Comparison of ENCODE assay signal across 11 cellular contexts in the genomic region with DNA sequence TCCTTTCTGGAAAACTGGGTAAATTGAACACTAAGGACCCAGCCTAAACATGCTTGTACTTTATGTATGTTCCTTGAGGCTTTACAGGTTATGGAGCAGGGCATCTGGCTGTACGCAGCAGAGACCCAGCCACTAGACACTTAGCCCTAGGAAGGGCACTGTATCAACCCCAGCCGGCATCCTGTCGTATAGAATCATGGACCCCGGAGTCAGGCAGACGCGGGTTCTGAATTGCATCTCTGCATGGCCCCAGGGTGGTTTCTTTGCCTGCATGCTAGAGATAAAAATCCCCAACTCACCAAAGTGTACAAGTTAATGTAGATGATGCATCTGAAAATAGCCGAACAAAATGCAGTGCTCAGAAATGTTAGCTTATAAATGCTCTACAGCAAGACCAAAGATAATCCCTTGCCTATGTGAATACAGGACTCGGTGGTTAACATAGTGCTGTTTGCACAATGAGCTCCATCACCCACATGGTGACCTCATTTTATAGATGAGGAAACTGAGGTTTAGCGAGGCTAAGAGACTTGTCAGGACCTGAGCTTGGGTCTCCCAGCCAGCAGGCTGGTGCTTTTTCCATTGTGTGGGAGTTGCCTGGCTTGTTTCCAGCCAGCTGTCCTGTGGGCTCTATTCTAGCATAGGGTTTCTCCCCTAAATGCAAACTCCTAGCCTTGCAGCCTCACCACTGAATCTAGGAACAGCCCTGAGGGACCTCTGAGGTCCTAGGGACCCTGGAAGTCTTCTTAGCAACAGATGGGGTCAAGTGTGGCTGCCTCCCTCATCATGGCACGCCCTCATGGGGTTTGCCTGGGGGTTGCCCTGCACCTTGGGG. TPM values are rescaled to one million over a fixed set of nuclear protein-coding genes. Genes with fewer than 3 reads are reported as not detected.
A peak's percentile ranks its signal among the peaks of the same experiment; 100 is the strongest.
DNase-seq lines count a peak whose midpoint lies in the region; ATAC-seq, FAIRE-seq and TF ChIP-seq lines count a peak whose summit lies in the region.
"Had no signal": no experiment of that assay in that cellular context is flagged by ENCODE, and none has a peak within 500 bp of the region (broad histone marks: within the 10 kb centered on the region; RNA-seq: fewer than 3 reads in every experiment).

No MANE protein-coding gene starts in this region.

- no peaks in the 10 kb centered on the region for H3K36me3 ChIP-seq in RWPE2 (ENCODE audit: low read depth)
- H3K36me3 ChIP-seq in gastrocnemius medialis, result no peaks in the 10 kb centered on the region

- ATAC-seq in RWPE2 (ENCODE audit: low read depth) (peak; percentile 48; the same call in 2 of the 3 replicates), gastrocnemius medialis (no peak)

- H3K9me3 Mint-ChIP-seq in activated naive CD4-positive, alpha-beta T cell treated with anti-CD3 and anti-CD28 coated beads, Interleukin-2, amount 10 ng/mL, durations not matched to agents 7 days and 5 days, result no peaks in the 10 kb centered on the region
- H3K9me3 Mint-ChIP-seq: dendritic cell treated with granulocyte-macrophage colony-stimulating factor and Interleukin-4, amounts not matched to agents 40 ng/mL and 50 ng/mL, for 4 days; IgD-negative memory B cell had no signal

- no peak for DNase-seq in GM12892 (ENCODE audit: insufficient read length)
- no peak for DNase-seq in RWPE2 (ENCODE audit: low spot score)
- peak; percentile 55 for DNase-seq in activated naive CD4-positive, alpha-beta T cell treated with anti-CD3 and anti-CD28 coated beads, Interleukin-2, amount 10 ng/mL, durations not matched to agents 7 days and 5 days
- peak; percentile 81 to 82 (median 81) for DNase-seq in stimulated activated CD4-positive, alpha-beta T cell treated with anti-CD3 and anti-CD28 coated beads, Interleukin-12 subunit alpha, Interleukin-12 subunit beta, amount 100 ng/mL, for 48 hours (ENCODE audit: low read depth in 2 of 3, low spot score in 1 of 3)
- no peak for DNase-seq in anterior cingulate cortex (lab: John Stamatoyannopoulos, UW)
- no peak for DNase-seq in gastrocnemius medialis
- DNase-seq in HTR-8/SVneo (ENCODE audit: insufficient read length, low spot score), result no peak
- DNase-seq in A172 (ENCODE audit: low spot score), result no peak

- TF ChIP-seq CTCF in RWPE2 (IDR thresholded peaks at IDR 0.05; ENCODE audit: poor library complexity, severe bottlenecking) (no peak), gastrocnemius medialis (IDR thresholded peaks at IDR 0.05 in 4 of 5, conservative IDR thresholded peaks at IDR 0.05 in 1 of 5) (no peak)

- no peak overlapping the region for H3K4me3 ChIP-seq in RWPE2 (ENCODE audit: severe bottlenecking)
- no peak overlapping the region for H3K4me3 ChIP-seq in gastrocnemius medialis

- CTCF ChIA-PET in activated naive CD4-positive, alpha-beta T cell treated with anti-CD3 and anti-CD28 coated beads, Interleukin-2, amount 10 ng/mL, durations not matched to agents 7 days and 5 days (lab: Charles Lee), result interaction anchor here (1.0 to 1.7 kb wide), 6 partner anchors 7 to 153 kb away, joined by 3 to 4 read pairs (median 3); partner anchors contain the start of genes CD6 and TMEM109

- H3K36me3 Mint-ChIP-seq in activated naive CD4-positive, alpha-beta T cell treated with anti-CD3 and anti-CD28 coated beads, Interleukin-2, amount 10 ng/mL, durations not matched to agents 7 days and 5 days, result peaks cover 84% of the 10 kb centered on the region
- H3K36me3 Mint-ChIP-seq: IgD-negative memory B cell had no signal

- in situ Hi-C loops in gastrocnemius medialis (cut with MboI; ENCODE audit: low sequenced_read_pairs in 4 of 4), result loop anchor here in 1 of 4 donors (25.0 kb wide), 1 partner anchor 109 kb away; no protein-coding TSS in a partner anchor

- peak overlapping the region; percentile 73 for H3K4me3 Mint-ChIP-seq in activated naive CD4-positive, alpha-beta T cell treated with anti-CD3 and anti-CD28 coated beads, Interleukin-2, amount 10 ng/mL, durations not matched to agents 7 days and 5 days
- H3K4me3 Mint-ChIP-seq: dendritic cell treated with granulocyte-macrophage colony-stimulating factor and Interleukin-4, amounts not matched to agents 40 ng/mL and 50 ng/mL, for 4 days had no signal

- H3K4me1 Mint-ChIP-seq in activated naive CD4-positive, alpha-beta T cell treated with anti-CD3 and anti-CD28 coated beads, Interleukin-2, amount 10 ng/mL, durations not matched to agents 7 days and 5 days, result peaks cover 84% of the 10 kb centered on the region

- H3K4me1 ChIP-seq in RWPE2 (ENCODE audit: insufficient read depth, poor library complexity, severe bottlenecking) (peaks cover 4% of the 10 kb centered on the region), gastrocnemius medialis (no peaks in the 10 kb centered on the region)

- H3K27me3 Mint-ChIP-seq in activated naive CD4-positive, alpha-beta T cell treated with anti-CD3 and anti-CD28 coated beads, Interleukin-2, amount 10 ng/mL, durations not matched to agents 7 days and 5 days, result no peaks in the 10 kb centered on the region

- H3K27ac Mint-ChIP-seq in activated naive CD4-positive, alpha-beta T cell treated with anti-CD3 and anti-CD28 coated beads, Interleukin-2, amount 10 ng/mL, durations not matched to agents 7 days and 5 days, result peak overlapping the region; percentile 97
- H3K27ac Mint-ChIP-seq: dendritic cell treated with granulocyte-macrophage colony-stimulating factor and Interleukin-4, amounts not matched to agents 40 ng/mL and 50 ng/mL, for 4 days; IgD-negative memory B cell had no signal

- H3K9me3 ChIP-seq in RWPE2 (ENCODE audit: severe bottlenecking) (no peaks in the 10 kb centered on the region), gastrocnemius medialis (no peaks in the 10 kb centered on the region)

- intact Hi-C loops in gastrocnemius medialis (cut with DNase I; ENCODE audit: low total_unique reads), result no loop called here

- peak; percentile 91 for FAIRE-seq in GM12892 (lab: Jason Lieb, UNC)
- no peak for FAIRE-seq in HTR-8/SVneo (lab: Jason Lieb, UNC)

- no peaks in the 10 kb centered on the region for H3K27me3 ChIP-seq in RWPE2 (ENCODE audit: insufficient read depth, poor library complexity, severe bottlenecking)
- no peaks in the 10 kb centered on the region for H3K27me3 ChIP-seq in gastrocnemius medialis

- no peak overlapping the region for H3K27ac ChIP-seq in RWPE2 (ENCODE audit: poor library complexity, severe bottlenecking)
- no peak overlapping the region for H3K27ac ChIP-seq in gastrocnemius medialis

- TF ChIP-seq POLR2A in GM12892 (IDR thresholded peaks at IDR 0.05; ENCODE audit: low read depth, low read length) (no peak), gastrocnemius medialis (IDR thresholded peaks at IDR 0.05) (no peak)

RNA-seq across cellular contexts. Expression of gene CD6, which starts 7.3 kb away (rescaled TPM):
- 2.9 TPM for polyA plus RNA-seq in GM12892 (2012; ENCODE audit: missing spikeins)
- under 1 TPM in 2 of 4 donors, not detected in 2; 0.16 to 0.25 TPM for total RNA-seq in gastrocnemius medialis
- not detected in 2 replicates for total RNA-seq in A172 (2014; rRNA removed; shearing (Covaris generic))
- total RNA-seq: SK-MEL-5 had no signal

RNA-seq across cellular contexts. Expression of gene SLC15A3, which starts 26.8 kb away (rescaled TPM):
- 62.6 TPM for polyA plus RNA-seq in GM12892 (2012; ENCODE audit: missing spikeins)
- 1 to 10 TPM; 2.8 to 6.9 (median 6.0) TPM for total RNA-seq in gastrocnemius medialis
- 6.5 and 9.9 TPM in 2 replicates for total RNA-seq in A172 (2014; rRNA removed; shearing (Covaris generic))

RNA-seq across cellular contexts. Expression of gene TMEM132A, which starts 54.5 kb away (rescaled TPM):
- 4.3 TPM for polyA plus RNA-seq in GM12892 (2012; ENCODE audit: missing spikeins)
- 1 to 10 TPM; 2.5 to 3.7 (median 3.1) TPM for total RNA-seq in gastrocnemius medialis
- total RNA-seq in A172 (2014; rRNA removed; shearing (Covaris generic)), result 132 and 170 TPM in 2 replicates

Comparison
In these comparisons a context has a peak if more than half of its experiments do, and no peak if none do; other contexts are left out.
1. DNase-seq: peak in activated naive CD4-positive, alpha-beta T cell treated with anti-CD3 and anti-CD28 coated beads, Interleukin-2, amount 10 ng/mL, durations not matched to agents 7 days and 5 days (single experiment) and stimulated activated CD4-positive, alpha-beta T cell treated with anti-CD3 and anti-CD28 coated beads, Interleukin-12 subunit alpha, Interleukin-12 subunit beta, amount 100 ng/mL, for 48 hours (3 of 3); none in GM12892 (single experiment), RWPE2 (single experiment), anterior cingulate cortex (0 of 58), gastrocnemius medialis (0 of 2), HTR-8/SVneo (single experiment) and A172 (single experiment).
2. RNA of gene TMEM132A, which starts 54.5 kb away (total RNA-seq): 132 to 170 TPM in A172; 2.5 to 3.7 TPM in gastrocnemius medialis; every median in the first group is over 10 times any median in the second.